Comparison of ENCODE assay signal across 12 cellular contexts in the genomic region with DNA sequence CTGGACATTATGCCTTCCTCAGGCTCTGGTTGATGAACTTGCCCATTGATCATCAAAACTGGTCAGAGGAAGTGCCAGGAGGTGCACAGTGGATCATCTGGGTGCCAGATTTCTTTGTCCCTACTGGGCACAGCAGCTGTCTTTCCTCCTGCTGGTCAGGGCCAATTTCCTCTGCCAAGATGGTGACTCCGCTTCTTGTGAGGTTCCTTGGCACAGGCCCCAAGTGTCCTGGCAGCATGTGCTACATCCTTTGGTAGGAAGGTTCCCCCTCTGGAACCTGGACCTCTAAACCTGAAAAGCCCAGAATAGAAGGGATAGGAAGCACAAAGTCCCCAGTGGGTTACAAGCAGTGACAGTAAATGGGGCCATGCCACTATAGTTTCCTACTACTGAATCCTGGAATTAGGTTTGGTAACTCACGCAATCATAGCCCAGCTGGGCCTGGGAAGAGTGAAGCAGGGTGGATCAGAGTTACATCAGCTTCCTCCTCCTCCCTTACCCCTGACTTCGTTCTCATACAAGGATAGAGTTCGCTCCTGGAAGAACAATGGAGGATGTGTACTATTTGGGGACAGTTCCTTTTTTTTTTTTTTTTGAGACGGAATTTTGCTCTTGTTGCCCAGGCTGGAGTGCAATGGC.
A peak's percentile ranks its signal among the peaks of the same experiment; 100 is the strongest.
DNase-seq lines count a peak whose midpoint lies in the region; ATAC-seq and TF ChIP-seq lines count a peak whose summit lies in the region.
"Had no signal": no experiment of that assay in that cellular context is flagged by ENCODE, and none has a peak within 500 bp of the region (broad histone marks: within the 10 kb centered on the region; RNA-seq: fewer than 3 reads in every experiment).

No MANE protein-coding gene starts in this region.

- TF ChIP-seq POLR2A in transverse colon (IDR thresholded peaks at IDR 0.05): no peak

- H3K4me3 ChIP-seq in AG10803 (ENCODE audit: low read length) (no peak overlapping the region), endodermal cell (ENCODE audit: low read length) (no peak overlapping the region), transverse colon (no peak overlapping the region)
- H3K4me3 ChIP-seq: BLaER1 treated with 17β-estradiol and CSF1 and Interleukin-3, amounts not matched to agents 10 nM and 100 nM had no signal

- no peak overlapping the region for H3K27ac ChIP-seq in endodermal cell (ENCODE audit: low read depth, low read length)
- no peak overlapping the region for H3K27ac ChIP-seq in transverse colon
- H3K27ac ChIP-seq: BLaER1 treated with 17β-estradiol and CSF1 and Interleukin-3, amounts not matched to agents 10 nM and 100 nM had no signal

- H3K4me1 Mint-ChIP-seq in endodermal cell: peaks cover 14% of the 10 kb centered on the region
- no peaks in the 10 kb centered on the region for H3K4me1 Mint-ChIP-seq in stimulated activated memory B cell treated with anti-CD40 and anti-IgM and Interleukin-4, amounts not matched to agents 10 μg/mL and 1 μg/mL and 100 μg/mL, for 72 hours
- H3K4me1 Mint-ChIP-seq: CD4-positive, CD25-positive, alpha-beta regulatory T cell had no signal

- H3K9me3 Mint-ChIP-seq in endodermal cell: peaks cover 15% of the 10 kb centered on the region
- peaks cover 6% of the 10 kb centered on the region for H3K9me3 Mint-ChIP-seq in stimulated activated memory B cell treated with anti-CD40 and anti-IgM and Interleukin-4, amounts not matched to agents 10 μg/mL and 1 μg/mL and 100 μg/mL, for 72 hours

- intact Hi-C loops in transverse colon (cut with DNase I; ENCODE audit: low total_unique reads): no loop called here

- 79 to 86% methylated on average over 1 to 4 of the region's 5 CpGs for WGBS in endodermal cell (ENCODE audit: insufficient coverage in 1 of 2, insufficient read length in 1 of 2), 2 experiments
- 90 to 94% methylated on average over 3 to 5 of the region's 5 CpGs for WGBS in transverse colon (ENCODE audit: low coverage in 1 of 2), 2 donors

- in situ Hi-C loops in G401 (cut with HindIII; ENCODE audit: low sequenced_read_pairs) (no loop called here), transverse colon (cut with MboI; ENCODE audit: low pct_ligation_motif_present in 1 of 4, low pct_unique_long_range_greater_than_20kb in 1 of 4, low sequenced_read_pairs in 3 of 4) (no loop called here)

- no peaks in the 10 kb centered on the region for H3K4me1 ChIP-seq in endodermal cell (ENCODE audit: control insufficient read depth, insufficient read depth, low read length)
- H3K4me1 ChIP-seq in transverse colon: no peaks in the 10 kb centered on the region

- H3K27ac Mint-ChIP-seq in endodermal cell: no peak overlapping the region
- H3K27ac Mint-ChIP-seq in stimulated activated memory B cell treated with anti-CD40 and anti-IgM and Interleukin-4, amounts not matched to agents 10 μg/mL and 1 μg/mL and 100 μg/mL, for 72 hours: no peak overlapping the region
- H3K27ac Mint-ChIP-seq: CD4-positive, CD25-positive, alpha-beta regulatory T cell had no signal

- peak; percentile 7 for ATAC-seq in stimulated activated memory B cell treated with anti-CD40 and anti-IgM and Interleukin-4, amounts not matched to agents 10 μg/mL and 1 μg/mL and 100 μg/mL, for 72 hours
- ATAC-seq in GM18858 (IDR thresholded peaks at IDR 0.05; ENCODE audit: unreplicated experiment): no peak
- ATAC-seq: HCT116, HepG2 had no signal

- H3K9ac ChIP-seq in endodermal cell (ENCODE audit: extremely low read depth, low read length, poor library complexity, severe bottlenecking): no peak overlapping the region
- H3K9ac ChIP-seq: BLaER1 treated with 17β-estradiol and CSF1 and Interleukin-3, amounts not matched to agents 10 nM and 100 nM had no signal

- H3K9me3 ChIP-seq in endodermal cell (ENCODE audit: control insufficient read depth, low read length) (peaks cover 19% of the 10 kb centered on the region), transverse colon (peaks cover 0 to 3% of the 10 kb centered on the region in 2 donors)

- H3K4me3 Mint-ChIP-seq in endodermal cell: no peak overlapping the region
- no peak overlapping the region for H3K4me3 Mint-ChIP-seq in stimulated activated memory B cell treated with anti-CD40 and anti-IgM and Interleukin-4, amounts not matched to agents 10 μg/mL and 1 μg/mL and 100 μg/mL, for 72 hours
- H3K4me3 Mint-ChIP-seq: CD4-positive, CD25-positive, alpha-beta regulatory T cell had no signal

- H3K27me3 ChIP-seq in endodermal cell (ENCODE audit: control insufficient read depth, insufficient read depth, low read length, poor library complexity, severe bottlenecking) (peaks cover 5% of the 10 kb centered on the region), transverse colon (no peaks in the 10 kb centered on the region)
- H3K27me3 ChIP-seq: BLaER1 treated with 17β-estradiol and CSF1 and Interleukin-3, amounts not matched to agents 10 nM and 100 nM had no signal

- no peak for TF ChIP-seq EP300 in transverse colon (IDR thresholded peaks at IDR 0.05; ENCODE audit: low read depth)

- TF ChIP-seq CTCF in AG10803 (conservative IDR thresholded peaks at IDR 0.05; ENCODE audit: low read length): no peak
- TF ChIP-seq CTCF in endodermal cell (conservative IDR thresholded peaks at IDR 0.05): no peak
- no peak for TF ChIP-seq CTCF in transverse colon (IDR thresholded peaks at IDR 0.05)

- H3K36me3 ChIP-seq in endodermal cell (ENCODE audit: control insufficient read depth, insufficient read depth, low read length): no peaks in the 10 kb centered on the region
- H3K36me3 ChIP-seq in transverse colon: no peaks in the 10 kb centered on the region
- H3K36me3 ChIP-seq: BLaER1 treated with 17β-estradiol and CSF1 and Interleukin-3, amounts not matched to agents 10 nM and 100 nM had no signal

- H3K27me3 Mint-ChIP-seq in endodermal cell (ENCODE audit: insufficient read depth): peaks cover 21% of the 10 kb centered on the region
- peaks cover 20% of the 10 kb centered on the region for H3K27me3 Mint-ChIP-seq in stimulated activated memory B cell treated with anti-CD40 and anti-IgM and Interleukin-4, amounts not matched to agents 10 μg/mL and 1 μg/mL and 100 μg/mL, for 72 hours
- H3K27me3 Mint-ChIP-seq: CD4-positive, CD25-positive, alpha-beta regulatory T cell had no signal

- peaks cover 4% of the 10 kb centered on the region for H3K36me3 Mint-ChIP-seq in endodermal cell (ENCODE audit: low read depth)
- H3K36me3 Mint-ChIP-seq in stimulated activated memory B cell treated with anti-CD40 and anti-IgM and Interleukin-4, amounts not matched to agents 10 μg/mL and 1 μg/mL and 100 μg/mL, for 72 hours: no peaks in the 10 kb centered on the region
- H3K36me3 Mint-ChIP-seq: CD4-positive, CD25-positive, alpha-beta regulatory T cell had no signal

- DNase-seq in AG10803 (ENCODE audit: low read depth): peak; percentile 28
- peak; percentile 9 for DNase-seq in G401 (ENCODE audit: low spot score)
- peak; percentile 12 for DNase-seq in endodermal cell
- DNase-seq in 8988T: no peak
- no peak for DNase-seq in transverse colon
- DNase-seq: CD4-positive, CD25-positive, alpha-beta regulatory T cell; DMS53 had no signal

Comparison
In these comparisons a context has a peak if more than half of its experiments do, and no peak if none do; other contexts are left out.
1. DNase-seq: peak in AG10803 (single experiment), G401 (single experiment) and endodermal cell (single experiment); none in 8988T (single experiment) and transverse colon (single experiment).